8 cellular contexts compared by ENCODE assay signal in genomic region chr3:99875573-99875924, GRCh38. TPM values are rescaled to one million over a fixed set of nuclear protein-coding genes. Genes with fewer than 3 reads are reported as not detected.
DNase-seq lines count a peak whose midpoint lies in the region; ATAC-seq and TF ChIP-seq lines count a peak whose summit lies in the region.

No MANE protein-coding gene starts in this region.

- H3K4me1 Mint-ChIP-seq in CD4-positive, alpha-beta T cell (ENCODE audit: low read depth), result peaks cover 32% of the 10 kb centered on the region

- no peak overlapping the region for H3K27ac ChIP-seq in CD4-positive, alpha-beta T cell (ENCODE audit: low read depth, low read length)
- H3K27ac ChIP-seq in spleen, result peak overlapping the region; percentile 61 to 88 (median 85)

- peak overlapping the region; percentile 83 for H3K4me3 Mint-ChIP-seq in CD4-positive, alpha-beta T cell

- intact Hi-C loops in CD4-positive, alpha-beta T cell (cut with DNase I, micrococcal nuclease), result loop anchor here in 1 of 2 experiments (5.0 kb wide), 1 partner anchor 58 kb away; the partner anchor contains the start of gene CMSS1
- intact Hi-C loops in spleen (cut with DNase I; ENCODE audit: low total_unique reads), result loop anchor here (10.0 kb wide), 1 partner anchor 169 kb away; no protein-coding TSS in a partner anchor
- intact Hi-C loops in posterior cingulate gyrus (cut with DNase I), result no loop called here

- POLR2A ChIA-PET in CD4-positive, alpha-beta T cell (lab: Charles Lee), result interaction anchor here (0.8 to 1.2 kb wide), 3 partner anchors 58 to 527 kb away, joined by 3 to 4 read pairs (median 4); partner anchors contain the start of genes CMSS1 and TBC1D23

- CTCF ChIA-PET in CD4-positive, alpha-beta T cell (lab: Charles Lee), result interaction anchor here (1.1 to 1.3 kb wide), 2 partner anchors 16 to 68 kb away, joined by 3 read pairs; no protein-coding TSS in a partner anchor

- H3K27ac Mint-ChIP-seq in CD4-positive, alpha-beta T cell, result peak overlapping the region; percentile 64

- TF ChIP-seq CTCF in CD4-positive, alpha-beta T cell (IDR thresholded peaks at IDR 0.05), result no peak
- TF ChIP-seq CTCF in astrocyte of the spinal cord (IDR thresholded peaks at IDR 0.05; ENCODE audit: low read depth, low read length), result no peak
- TF ChIP-seq CTCF in spleen (IDR thresholded peaks at IDR 0.05 in 8 of 11, conservative IDR thresholded peaks at IDR 0.05 in 3 of 11), result no peak

- H3K27me3 Mint-ChIP-seq in CD4-positive, alpha-beta T cell, result no peaks in the 10 kb centered on the region

- no peaks in the 10 kb centered on the region for H3K36me3 Mint-ChIP-seq in CD4-positive, alpha-beta T cell (ENCODE audit: low read depth)

- peaks cover 0 to 36% (median 21%) of the 10 kb centered on the region in 6 donors for H3K4me1 ChIP-seq in spleen

- ATAC-seq in CD4-positive, alpha-beta T cell (ENCODE audit: poor library complexity), result peak; percentile 27

- H3K9me3 Mint-ChIP-seq in CD4-positive, alpha-beta T cell, result no peaks in the 10 kb centered on the region

- no peaks in the 10 kb centered on the region for H3K36me3 ChIP-seq in spleen

- H3K4me3 ChIP-seq in astrocyte of the spinal cord (ENCODE audit: low read depth, low read length), result peak overlapping the region; percentile 84
- H3K4me3 ChIP-seq in iPS-18c (ENCODE audit: insufficient read depth, low read depth, low read length), result peak overlapping the region; percentile 54; the same call in 1 of the 2 replicates
- peak overlapping the region; percentile 34 to 73 (median 51) for H3K4me3 ChIP-seq in spleen

- in situ Hi-C loops in astrocyte of the spinal cord (cut with HindIII; ENCODE audit: low sequenced_read_pairs), result no loop called here

- no peak for TF ChIP-seq POLR2A in spleen (IDR thresholded peaks at IDR 0.05)

- 1 to 5% (median 3%) methylated on average over 7 of the region's 7 CpGs for WGBS in spleen, 5 donors

- H3K9me3 ChIP-seq in CD4-positive, alpha-beta T cell (ENCODE audit: control insufficient read depth, low read length), result no peaks in the 10 kb centered on the region
- H3K9me3 ChIP-seq in iPS-18c (ENCODE audit: control insufficient read depth, insufficient read depth, low read length) (no peaks in the 10 kb centered on the region), spleen (no peaks in the 10 kb centered on the region)

- no peaks in the 10 kb centered on the region for H3K27me3 ChIP-seq in CD4-positive, alpha-beta T cell (ENCODE audit: control insufficient read depth, insufficient read depth, low read length)
- peaks cover 0 to 13% (median 0%) of the 10 kb centered on the region in 7 donors for H3K27me3 ChIP-seq in spleen (replicated peaks in 1 of 7)

- no peak for DNase-seq in CD4-positive, alpha-beta T cell
- DNase-seq in M059J (ENCODE audit: low read depth) (peak; percentile 73), astrocyte of the spinal cord (ENCODE audit: low read depth, low spot score) (peak; percentile 75), spleen (no peak), NCI-H1048 (lab: John Stamatoyannopoulos, UW) (no peak), amniotic stem cell (lab: John Stamatoyannopoulos, UW) (no peak), posterior cingulate gyrus (no peak)

RNA-seq across cellular contexts. Expression of gene CMSS1, which starts 57.9 kb away (rescaled TPM):
- 10 to 100 TPM; 12.2 TPM for total RNA-seq in CD4-positive, alpha-beta T cell
- total RNA-seq in M059J (2014; rRNA removed; shearing (Covaris generic)), result 38.7 and 49.9 TPM in 2 replicates
- total RNA-seq in spleen, result 10 to 100 TPM in 6 of 7 donors, 1 to 10 TPM in 1; 6.9 to 25.6 (median 17.9) TPM
- 10 to 100 TPM; 23.5 to 30.1 (median 24.5) TPM for polyA plus RNA-seq in spleen

Comparison
In these comparisons a context has a peak if more than half of its experiments do, and no peak if none do; other contexts are left out.
1. DNase-seq: peak in M059J (single experiment) and astrocyte of the spinal cord (single experiment); none in CD4-positive, alpha-beta T cell (0 of 10), spleen (single experiment), NCI-H1048 (single experiment), amniotic stem cell (single experiment) and posterior cingulate gyrus (0 of 10).
2. Peak in every context shown above with its lines, with median percentiles within 50 percentile points of each other: H3K4me3 ChIP-seq.